1 cellular context compared by ENCODE assay signal in genomic region chr13:20505405-20506366, GRCh38.
TF ChIP-seq lines count a peak whose summit lies in the region.

No MANE protein-coding gene starts in this region.

TF ChIP-seq in HepG2, 621 proteins besides CTCF, POLR2A, EP300 and RAD21 (continued from another document and continues in another):
- TF ChIP-seq ZBTB3 (CRISPR knock-in tag; IDR thresholded peaks at IDR 0.05; ENCODE audit: borderline replicate concordance, low read depth) (0 out of 2 replicates have a peak, but pooled peaks have one; percentile 20), ARID2 (CRISPR knock-in tag; IDR thresholded peaks at IDR 0.05; ENCODE audit: borderline replicate concordance) (no peak), ZNF788 (CRISPR knock-in tag; IDR thresholded peaks at IDR 0.05; ENCODE audit: borderline replicate concordance) (0 out of 2 replicates have a peak, but pooled peaks have one; percentile 32), ATF1 (CRISPR knock-in tag; IDR thresholded peaks at IDR 0.05) (peak; percentile 72), RBFOX2 (IDR thresholded peaks at IDR 0.05; ENCODE audit: low read depth, low read length) (peak; percentile 48; the same call in 1 of the 2 replicates), TOPORS (CRISPR knock-in tag; IDR thresholded peaks at IDR 0.05) (no peak), FOXA1 (IDR thresholded peaks at IDR 0.05) (no peak), FOXA1 (CRISPR knock-in tag; IDR thresholded peaks at IDR 0.05) (peak; percentile 85), ISL2 (CRISPR knock-in tag; IDR thresholded peaks at IDR 0.05) (peak; percentile 76), ZNF207 (IDR thresholded peaks at IDR 0.05; ENCODE audit: borderline replicate concordance) (no peak), GATA4 (IDR thresholded peaks at IDR 0.05; ENCODE audit: borderline replicate concordance, low read depth) (peak; percentile 48; the same call in 1 of the 2 replicates), ZNF770 (CRISPR knock-in tag; IDR thresholded peaks at IDR 0.05) (no peak), PAXIP1 (CRISPR knock-in tag; conservative IDR thresholded peaks at IDR 0.05) (peak; percentile 99), FOXO4 (CRISPR knock-in tag; conservative IDR thresholded peaks at IDR 0.05) (0 out of 2 replicates have a peak, but pooled peaks have one; percentile 90), SALL1 (CRISPR knock-in tag; IDR thresholded peaks at IDR 0.05) (peak; percentile 84), ZBED4 (CRISPR knock-in tag; IDR thresholded peaks at IDR 0.05; ENCODE audit: borderline replicate concordance) (0 out of 2 replicates have a peak, but pooled peaks have one; percentile 18), LCORL (IDR thresholded peaks at IDR 0.05) (peak; percentile 31; the same call in 1 of the 2 replicates), LCORL (CRISPR knock-in tag; IDR thresholded peaks at IDR 0.05) (peak; percentile 91), ZNF563 (CRISPR knock-in tag; IDR thresholded peaks at IDR 0.05) (no peak), PHF21A (CRISPR knock-in tag; IDR thresholded peaks at IDR 0.05) (peak; percentile 85), SAP130 (CRISPR knock-in tag; IDR thresholded peaks at IDR 0.05; ENCODE audit: low read depth) (peak; percentile 81), ZNF276 (CRISPR knock-in tag; IDR thresholded peaks at IDR 0.05; ENCODE audit: low read depth) (no peak), RARG (CRISPR knock-in tag; IDR thresholded peaks at IDR 0.05; ENCODE audit: low read depth) (no peak), MTA1 (CRISPR knock-in tag; IDR thresholded peaks at IDR 0.05; ENCODE audit: borderline replicate concordance) (0 out of 2 replicates have a peak, but pooled peaks have one; percentile 13), FOXP4 (CRISPR knock-in tag; IDR thresholded peaks at IDR 0.05) (peak; percentile 87), ZNF317 (CRISPR knock-in tag; IDR thresholded peaks at IDR 0.05) (0 out of 2 replicates have a peak, but pooled peaks have one; percentile 49), CREB1 (IDR thresholded peaks at IDR 0.05) (peak; percentile 67), CREB1 (CRISPR knock-in tag; IDR thresholded peaks at IDR 0.05) (peak; percentile 76), MAFK (conservative IDR thresholded peaks at IDR 0.05 in 1 of 2, IDR thresholded peaks at IDR 0.05 in 1 of 2; ENCODE audit: low read length in 2 of 2) (peak; percentile 12 to 16; a peak in 1 of 4 replicates), MXI1 (IDR thresholded peaks at IDR 0.05; ENCODE audit: borderline replicate concordance, low read depth, low read length) (0 out of 3 replicates have a peak, but pooled peaks have one; percentile 17), ZMYM4 (CRISPR knock-in tag; IDR thresholded peaks at IDR 0.05) (peak; percentile 70), MEF2D (CRISPR knock-in tag; IDR thresholded peaks at IDR 0.05) (peak; percentile 56; the same call in 1 of the 2 replicates), RXRB (CRISPR knock-in tag; IDR thresholded peaks at IDR 0.05; ENCODE audit: borderline replicate concordance) (peak; percentile 64; the same call in 1 of the 2 replicates)
- TF ChIP-seq, protein P1, sequence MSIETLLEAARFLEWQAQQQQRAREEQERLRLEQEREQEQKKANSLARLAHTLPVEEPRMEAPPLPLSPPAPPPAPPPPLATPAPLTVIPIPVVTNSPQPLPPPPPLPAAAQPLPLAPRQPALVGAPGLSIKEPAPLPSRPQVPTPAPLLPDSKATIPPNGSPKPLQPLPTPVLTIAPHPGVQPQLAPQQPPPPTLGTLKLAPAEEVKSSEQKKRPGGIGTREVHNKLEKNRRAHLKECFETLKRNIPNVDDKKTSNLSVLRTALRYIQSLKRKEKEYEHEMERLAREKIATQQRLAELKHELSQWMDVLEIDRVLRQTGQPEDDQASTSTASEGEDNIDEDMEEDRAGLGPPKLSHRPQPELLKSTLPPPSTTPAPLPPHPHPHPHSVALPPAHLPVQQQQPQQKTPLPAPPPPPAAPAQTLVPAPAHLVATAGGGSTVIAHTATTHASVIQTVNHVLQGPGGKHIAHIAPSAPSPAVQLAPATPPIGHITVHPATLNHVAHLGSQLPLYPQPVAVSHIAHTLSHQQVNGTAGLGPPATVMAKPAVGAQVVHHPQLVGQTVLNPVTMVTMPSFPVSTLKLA (IDR thresholded peaks at IDR 0.05), result no peak
- TF ChIP-seq, protein P2, sequence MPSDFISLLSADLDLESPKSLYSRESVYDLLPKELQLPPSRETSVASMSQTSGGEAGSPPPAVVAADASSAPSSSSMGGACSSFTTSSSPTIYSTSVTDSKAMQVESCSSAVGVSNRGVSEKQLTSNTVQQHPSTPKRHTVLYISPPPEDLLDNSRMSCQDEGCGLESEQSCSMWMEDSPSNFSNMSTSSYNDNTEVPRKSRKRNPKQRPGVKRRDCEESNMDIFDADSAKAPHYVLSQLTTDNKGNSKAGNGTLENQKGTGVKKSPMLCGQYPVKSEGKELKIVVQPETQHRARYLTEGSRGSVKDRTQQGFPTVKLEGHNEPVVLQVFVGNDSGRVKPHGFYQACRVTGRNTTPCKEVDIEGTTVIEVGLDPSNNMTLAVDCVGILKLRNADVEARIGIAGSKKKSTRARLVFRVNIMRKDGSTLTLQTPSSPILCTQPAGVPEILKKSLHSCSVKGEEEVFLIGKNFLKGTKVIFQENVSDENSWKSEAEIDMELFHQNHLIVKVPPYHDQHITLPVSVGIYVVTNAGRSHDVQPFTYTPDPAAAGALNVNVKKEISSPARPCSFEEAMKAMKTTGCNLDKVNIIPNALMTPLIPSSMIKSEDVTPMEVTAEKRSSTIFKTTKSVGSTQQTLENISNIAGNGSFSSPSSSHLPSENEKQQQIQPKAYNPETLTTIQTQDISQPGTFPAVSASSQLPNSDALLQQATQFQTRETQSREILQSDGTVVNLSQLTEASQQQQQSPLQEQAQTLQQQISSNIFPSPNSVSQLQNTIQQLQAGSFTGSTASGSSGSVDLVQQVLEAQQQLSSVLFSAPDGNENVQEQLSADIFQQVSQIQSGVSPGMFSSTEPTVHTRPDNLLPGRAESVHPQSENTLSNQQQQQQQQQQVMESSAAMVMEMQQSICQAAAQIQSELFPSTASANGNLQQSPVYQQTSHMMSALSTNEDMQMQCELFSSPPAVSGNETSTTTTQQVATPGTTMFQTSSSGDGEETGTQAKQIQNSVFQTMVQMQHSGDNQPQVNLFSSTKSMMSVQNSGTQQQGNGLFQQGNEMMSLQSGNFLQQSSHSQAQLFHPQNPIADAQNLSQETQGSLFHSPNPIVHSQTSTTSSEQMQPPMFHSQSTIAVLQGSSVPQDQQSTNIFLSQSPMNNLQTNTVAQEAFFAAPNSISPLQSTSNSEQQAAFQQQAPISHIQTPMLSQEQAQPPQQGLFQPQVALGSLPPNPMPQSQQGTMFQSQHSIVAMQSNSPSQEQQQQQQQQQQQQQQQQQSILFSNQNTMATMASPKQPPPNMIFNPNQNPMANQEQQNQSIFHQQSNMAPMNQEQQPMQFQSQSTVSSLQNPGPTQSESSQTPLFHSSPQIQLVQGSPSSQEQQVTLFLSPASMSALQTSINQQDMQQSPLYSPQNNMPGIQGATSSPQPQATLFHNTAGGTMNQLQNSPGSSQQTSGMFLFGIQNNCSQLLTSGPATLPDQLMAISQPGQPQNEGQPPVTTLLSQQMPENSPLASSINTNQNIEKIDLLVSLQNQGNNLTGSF (CRISPR knock-in tag; IDR thresholded peaks at IDR 0.05), result no peak
